Comparison of ENCODE assay signal across 2 cellular contexts in genomic region chr7:6546852-6547251, GRCh38.
TF ChIP-seq lines count a peak whose summit lies in the region.

No MANE protein-coding gene starts in this region.

TF ChIP-seq in HCT116, 20 proteins besides CTCF, POLR2A, EP300 and RAD21:
- TF ChIP-seq ZNF274 (IDR thresholded peaks at IDR 0.05; ENCODE audit: low read depth, low read length) = no peak
- TF ChIP-seq POLR2AphosphoS5 (IDR thresholded peaks at IDR 0.05; ENCODE audit: low read depth, low read length) = no peak
- TF ChIP-seq ATF3 (IDR thresholded peaks at IDR 0.05) = no peak
- TF ChIP-seq YY1 (IDR thresholded peaks at IDR 0.05; ENCODE audit: extremely low read depth, insufficient replicate concordance, low read depth, low read length) = no peak
- no peak for TF ChIP-seq JUND (IDR thresholded peaks at IDR 0.05)
- no peak for TF ChIP-seq EGR1 (IDR thresholded peaks at IDR 0.05; ENCODE audit: low read depth)
- no peak for TF ChIP-seq TCF7L2 (IDR thresholded peaks at IDR 0.05; ENCODE audit: borderline replicate concordance, extremely low read depth, insufficient read depth, insufficient read length)
- no peak for TF ChIP-seq ELF1 (IDR thresholded peaks at IDR 0.05; ENCODE audit: borderline replicate concordance, low read depth)
- TF ChIP-seq ZFX (IDR thresholded peaks at IDR 0.05) = no peak
- no peak for TF ChIP-seq MAX (IDR thresholded peaks at IDR 0.05)
- no peak for TF ChIP-seq CBX3 (IDR thresholded peaks at IDR 0.05; ENCODE audit: low read depth)
- TF ChIP-seq REST (IDR thresholded peaks at IDR 0.05; ENCODE audit: low read depth) = no peak
- no peak for TF ChIP-seq SP1 (IDR thresholded peaks at IDR 0.05; ENCODE audit: low read depth)

TF ChIP-seq in GM12878, 131 proteins besides CTCF, POLR2A, EP300 and RAD21:
- TF ChIP-seq E4F1 (IDR thresholded peaks at IDR 0.05; ENCODE audit: borderline replicate concordance, partially characterized antibody) (no peak), TBL1XR1 (IDR thresholded peaks at IDR 0.05; ENCODE audit: low read depth, low read length) (no peak), IKZF1 (conservative IDR thresholded peaks at IDR 0.05) (no peak), SIX5 (IDR thresholded peaks at IDR 0.05; ENCODE audit: low read depth, low read length, severe bottlenecking) (peak; percentile 46), WRNIP1 (IDR thresholded peaks at IDR 0.05; ENCODE audit: borderline replicate concordance, low read depth, low read length) (no peak), RAD51 (IDR thresholded peaks at IDR 0.05) (no peak), SUPT20H (IDR thresholded peaks at IDR 0.05; ENCODE audit: borderline replicate concordance, control insufficient read depth, low read depth, low read length) (no peak), SMC3 (IDR thresholded peaks at IDR 0.05; ENCODE audit: borderline replicate concordance, low read length) (no peak), KLF5 (IDR thresholded peaks at IDR 0.05; ENCODE audit: partially characterized antibody) (no peak)
